Comparison of ENCODE assay signal across 9 cellular contexts in genomic region chr9:98191210-98191609, GRCh38. TPM values are rescaled to one million over a fixed set of nuclear protein-coding genes. Genes with fewer than 3 reads are reported as not detected.
DNase-seq lines count a peak whose midpoint lies in the region; ATAC-seq lines count a peak whose summit lies in the region.
"Had no signal": no experiment of that assay in that cellular context is flagged by ENCODE, and none has a peak within 500 bp of the region (broad histone marks: within the 10 kb centered on the region; RNA-seq: fewer than 3 reads in every experiment).

No MANE protein-coding gene starts in this region.

- peaks cover 5% of the 10 kb centered on the region for H3K27me3 Mint-ChIP-seq in T-helper 1 cell treated with Interleukin-12 subunit alpha and Interleukin-12 subunit beta and Interleukin-4 antibody, amounts not matched to agents 30 μg/mL and 1 μg/mL, for 36 hours (ENCODE audit: low read depth)
- H3K27me3 Mint-ChIP-seq in activated CD4-positive, alpha-beta memory T cell treated with anti-CD3 and anti-CD28 coated beads, Interleukin-2, amount 10 ng/mL, durations not matched to agents 7 days and 5 days, result no peaks in the 10 kb centered on the region

- H3K9me3 Mint-ChIP-seq in T-helper 1 cell treated with Interleukin-12 subunit alpha and Interleukin-12 subunit beta and Interleukin-4 antibody, amounts not matched to agents 30 μg/mL and 1 μg/mL, for 36 hours, result no peaks in the 10 kb centered on the region
- H3K9me3 Mint-ChIP-seq in activated CD4-positive, alpha-beta memory T cell treated with anti-CD3 and anti-CD28 coated beads, Interleukin-2, amount 10 ng/mL, durations not matched to agents 7 days and 5 days, result no peaks in the 10 kb centered on the region
- no peaks in the 10 kb centered on the region for H3K9me3 Mint-ChIP-seq in stimulated activated effector memory CD8-positive, alpha-beta T cell treated with anti-CD3 and anti-CD28 coated beads, Interleukin-12 subunit alpha, Interleukin-12 subunit beta, amount 100 ng/mL, for 72 hours

- peak overlapping the region; percentile 63 for H3K4me3 ChIP-seq in iPS-11a (ENCODE audit: low read depth, low read length)

- no peak overlapping the region for H3K27ac Mint-ChIP-seq in T-helper 1 cell treated with Interleukin-12 subunit alpha and Interleukin-12 subunit beta and Interleukin-4 antibody, amounts not matched to agents 30 μg/mL and 1 μg/mL, for 36 hours
- no peak overlapping the region for H3K27ac Mint-ChIP-seq in activated CD4-positive, alpha-beta memory T cell treated with anti-CD3 and anti-CD28 coated beads, Interleukin-2, amount 10 ng/mL, durations not matched to agents 7 days and 5 days
- peak overlapping the region; percentile 37 for H3K27ac Mint-ChIP-seq in stimulated activated effector memory CD8-positive, alpha-beta T cell treated with anti-CD3 and anti-CD28 coated beads, Interleukin-12 subunit alpha, Interleukin-12 subunit beta, amount 100 ng/mL, for 72 hours

- H3K4me3 Mint-ChIP-seq in T-helper 1 cell treated with Interleukin-12 subunit alpha and Interleukin-12 subunit beta and Interleukin-4 antibody, amounts not matched to agents 30 μg/mL and 1 μg/mL, for 36 hours, result peak overlapping the region; percentile 1
- H3K4me3 Mint-ChIP-seq in activated CD4-positive, alpha-beta memory T cell treated with anti-CD3 and anti-CD28 coated beads, Interleukin-2, amount 10 ng/mL, durations not matched to agents 7 days and 5 days, result peak overlapping the region; percentile 71
- H3K4me3 Mint-ChIP-seq in stimulated activated effector memory CD8-positive, alpha-beta T cell treated with anti-CD3 and anti-CD28 coated beads, Interleukin-12 subunit alpha, Interleukin-12 subunit beta, amount 100 ng/mL, for 72 hours, result peak overlapping the region; percentile 78

- no peak for DNase-seq in T-helper 1 cell
- DNase-seq in activated CD4-positive, alpha-beta memory T cell treated with anti-CD3 and anti-CD28 coated beads, Interleukin-2, amount 10 ng/mL, durations not matched to agents 7 days and 5 days, result no peak
- no peak for DNase-seq in stimulated activated effector memory CD8-positive, alpha-beta T cell treated with anti-CD3 and anti-CD28 coated beads, Interleukin-12 subunit alpha, Interleukin-12 subunit beta, amount 100 ng/mL, for 72 hours (ENCODE audit: low spot score in 2 of 2)
- no peak for DNase-seq in H4 (ENCODE audit: low spot score)
- DNase-seq: NCI-H2029 treated with DMSO at 0.1 percent for 48 hours had no signal

- CTCF ChIA-PET in activated CD4-positive, alpha-beta memory T cell treated with anti-CD3 and anti-CD28 coated beads, Interleukin-2, amount 10 ng/mL, durations not matched to agents 7 days and 5 days (lab: Charles Lee), result interaction anchor here (1.0 to 1.2 kb wide), 3 partner anchors 11 to 15 kb away, joined by 3 read pairs; no protein-coding TSS in a partner anchor

- no peaks in the 10 kb centered on the region for H3K36me3 Mint-ChIP-seq in T-helper 1 cell treated with Interleukin-12 subunit alpha and Interleukin-12 subunit beta and Interleukin-4 antibody, amounts not matched to agents 30 μg/mL and 1 μg/mL, for 36 hours (ENCODE audit: low read depth)
- no peaks in the 10 kb centered on the region for H3K36me3 Mint-ChIP-seq in activated CD4-positive, alpha-beta memory T cell treated with anti-CD3 and anti-CD28 coated beads, Interleukin-2, amount 10 ng/mL, durations not matched to agents 7 days and 5 days (ENCODE audit: low read depth)
- peaks cover 10% of the 10 kb centered on the region for H3K36me3 Mint-ChIP-seq in stimulated activated effector memory CD8-positive, alpha-beta T cell treated with anti-CD3 and anti-CD28 coated beads, Interleukin-12 subunit alpha, Interleukin-12 subunit beta, amount 100 ng/mL, for 72 hours

- ATAC-seq in stimulated activated effector memory CD8-positive, alpha-beta T cell treated with anti-CD3 and anti-CD28 coated beads, Interleukin-12 subunit alpha, Interleukin-12 subunit beta, amount 100 ng/mL, for 72 hours, result no peak
- ATAC-seq in GM18909 (IDR thresholded peaks at IDR 0.05; ENCODE audit: poor library complexity, unreplicated experiment) (no peak), GM18511 (IDR thresholded peaks at IDR 0.05; ENCODE audit: unreplicated experiment) (no peak)

- POLR2A ChIA-PET in activated CD4-positive, alpha-beta memory T cell treated with anti-CD3 and anti-CD28 coated beads, Interleukin-2, amount 10 ng/mL, durations not matched to agents 7 days and 5 days (lab: Charles Lee), result interaction anchor here (1.6 to 4.1 kb wide), 3 partner anchors 65 to 80 kb away, joined by 6 to 41 read pairs (median 14); partner anchors contain the start of genes TBC1D2 and TRIM14

- H3K4me1 Mint-ChIP-seq in T-helper 1 cell treated with Interleukin-12 subunit alpha and Interleukin-12 subunit beta and Interleukin-4 antibody, amounts not matched to agents 30 μg/mL and 1 μg/mL, for 36 hours (ENCODE audit: low read depth), result peaks cover 9% of the 10 kb centered on the region
- peaks cover 11% of the 10 kb centered on the region for H3K4me1 Mint-ChIP-seq in activated CD4-positive, alpha-beta memory T cell treated with anti-CD3 and anti-CD28 coated beads, Interleukin-2, amount 10 ng/mL, durations not matched to agents 7 days and 5 days
- peaks cover 34% of the 10 kb centered on the region for H3K4me1 Mint-ChIP-seq in stimulated activated effector memory CD8-positive, alpha-beta T cell treated with anti-CD3 and anti-CD28 coated beads, Interleukin-12 subunit alpha, Interleukin-12 subunit beta, amount 100 ng/mL, for 72 hours

RNA-seq across cellular contexts. Expression of gene CORO2A, which starts 1.2 kb away (rescaled TPM):
- total RNA-seq in activated CD4-positive, alpha-beta memory T cell treated with anti-CD3 and anti-CD28 coated beads, Interleukin-2, amount 10 ng/mL, durations not matched to agents 7 days and 5 days, result 1 to 10 TPM; 7.8 to 8.2 TPM
- 2.1 and 3.0 TPM in 2 replicates for total RNA-seq in H4 (2014; rRNA removed; shearing (Covaris generic))

Comparison
In these comparisons a context has a peak if more than half of its experiments do, and no peak if none do; other contexts are left out.
1. H3K4me3 Mint-ChIP-seq: peak in every context shown above with its lines; median percentile 78 in stimulated activated effector memory CD8-positive, alpha-beta T cell treated with anti-CD3 and anti-CD28 coated beads, Interleukin-12 subunit alpha, Interleukin-12 subunit beta, amount 100 ng/mL, for 72 hours; 71 in activated CD4-positive, alpha-beta memory T cell treated with anti-CD3 and anti-CD28 coated beads, Interleukin-2, amount 10 ng/mL, durations not matched to agents 7 days and 5 days; 1 in T-helper 1 cell treated with Interleukin-12 subunit alpha and Interleukin-12 subunit beta and Interleukin-4 antibody, amounts not matched to agents 30 μg/mL and 1 μg/mL, for 36 hours.